In genomic region chr1:93331412-93331811, GRCh38 we compare ENCODE assay signal across 1 cellular context.
TF ChIP-seq lines count a peak whose summit lies in the region.

No MANE protein-coding gene starts in this region.

TF ChIP-seq in WTC11, 78 proteins besides CTCF, POLR2A, EP300 and RAD21 (continued from another document):
- TF ChIP-seq HMGXB4 (CRISPR knock-in tag; IDR thresholded peaks at IDR 0.05) (no peak), ZBTB21 (CRISPR knock-in tag; IDR thresholded peaks at IDR 0.05; ENCODE audit: borderline replicate concordance) (no peak), JAZF1 (CRISPR knock-in tag; IDR thresholded peaks at IDR 0.05) (no peak)
